ENCODE assay signal across 26 cellular contexts in the genomic region with DNA sequence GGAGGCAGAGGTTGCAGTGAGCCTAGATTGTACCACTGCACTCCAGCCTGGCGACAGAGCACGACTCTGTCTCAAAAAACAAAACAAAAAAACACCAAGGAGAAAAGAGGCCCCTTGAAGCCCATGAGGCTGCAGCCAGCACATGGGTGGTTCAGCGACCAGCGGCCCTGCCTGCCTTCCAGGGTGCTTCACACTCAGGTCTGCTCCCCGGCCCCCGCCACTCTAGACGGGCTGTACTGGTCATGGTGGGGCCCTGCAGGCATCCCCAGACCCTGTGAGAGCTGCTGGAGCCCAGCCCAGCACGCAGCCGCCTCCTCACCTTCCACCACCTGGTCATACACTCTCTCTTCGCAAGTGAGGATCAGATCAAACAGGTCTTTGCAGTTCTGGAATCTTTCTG.
"Had no signal": no experiment of that assay in that cellular context is flagged by ENCODE, and none has a peak within 500 bp of the region (broad histone marks: within the 10 kb centered on the region; RNA-seq: fewer than 3 reads in every experiment).

No MANE protein-coding gene starts in this region.

- H3K27me3 ChIP-seq: breast epithelium had no signal

- H3K36me3 ChIP-seq: breast epithelium had no signal

- H3K4me3 ChIP-seq: breast epithelium had no signal

- H3K27ac ChIP-seq: breast epithelium, WERI-Rb-1 had no signal

- H3K27ac Mint-ChIP-seq: activated CD8-positive, alpha-beta T cell treated with anti-CD3 and anti-CD28 coated beads for 36 hours; activated naive CD4-positive, alpha-beta T cell treated with anti-CD3 and anti-CD28 coated beads, Interleukin-2, amount 50 U/mL, for 24 hours; activated T-helper 1 cell treated with anti-CD3 and anti-CD28 coated beads, Interleukin-12 subunit alpha, Interleukin-12 subunit beta, Interleukin-2, Interleukin-4 antibody, amounts not matched to agents 30 ng/mL and 10 ng/mL and 1 ng/mL, durations not matched to agents 14 hours and 24 hours and 36 hours; T-cell had no signal

- ATAC-seq: activated CD4-positive, CD25-positive, alpha-beta regulatory T cell treated with anti-CD3 and anti-CD28 coated beads, Interleukin-2, amount 50 U/mL, for 24 hours; activated CD8-positive, alpha-beta T cell treated with anti-CD3 and anti-CD28 coated beads for 36 hours; T-cell had no signal

- DNase-seq: activated CD4-positive, alpha-beta T cell treated with anti-CD3 and anti-CD28 coated beads for 4 hours; activated CD8-positive, alpha-beta memory T cell treated with anti-CD3 and anti-CD28 coated beads, Interleukin-2, amount 50 U/mL, for 4 hours; activated CD8-positive, alpha-beta T cell treated with anti-CD3 and anti-CD28 coated beads for 36 hours; activated effector memory CD4-positive, alpha-beta T cell treated with Interleukin-2 at 50 U/mL for 16 hours; activated naive CD4-positive, alpha-beta T cell; aorta; caudate nucleus; Karpas-422; MM.1S; NCI-H1105 treated with DMSO at 0.1 percent for 48 hours; NCI-H1436 treated with DMSO at 0.1 percent for 48 hours; NCI-H187; NCI-H2081; NCI-H510A treated with DMSO at 0.1 percent for 48 hours; NCI-H69; NK-92 treated with Interleukin-12 subunit alpha and Interleukin-12 subunit beta, amount 100 ng/mL, for 24 hours; OCI-M1; SIG-M5; T-cell; T-helper 2 cell; T1000; WERI-Rb-1 had no signal

- H3K27me3 Mint-ChIP-seq: activated CD8-positive, alpha-beta T cell treated with anti-CD3 and anti-CD28 coated beads for 36 hours; activated naive CD4-positive, alpha-beta T cell treated with anti-CD3 and anti-CD28 coated beads, Interleukin-2, amount 50 U/mL, for 24 hours; T-cell had no signal

- H3K36me3 Mint-ChIP-seq: activated naive CD4-positive, alpha-beta T cell treated with anti-CD3 and anti-CD28 coated beads, Interleukin-2, amount 50 U/mL, for 24 hours had no signal

- H3K4me3 Mint-ChIP-seq: activated CD8-positive, alpha-beta T cell treated with anti-CD3 and anti-CD28 coated beads for 36 hours; activated naive CD4-positive, alpha-beta T cell treated with anti-CD3 and anti-CD28 coated beads, Interleukin-2, amount 50 U/mL, for 24 hours; activated T-helper 1 cell treated with anti-CD3 and anti-CD28 coated beads, Interleukin-12 subunit alpha, Interleukin-12 subunit beta, Interleukin-2, Interleukin-4 antibody, amounts not matched to agents 30 ng/mL and 10 ng/mL and 1 ng/mL, durations not matched to agents 14 hours and 24 hours and 36 hours; T-cell had no signal

- H3K9me3 Mint-ChIP-seq: activated CD8-positive, alpha-beta T cell treated with anti-CD3 and anti-CD28 coated beads for 36 hours; activated naive CD4-positive, alpha-beta T cell treated with anti-CD3 and anti-CD28 coated beads, Interleukin-2, amount 50 U/mL, for 24 hours; activated T-helper 1 cell treated with anti-CD3 and anti-CD28 coated beads, Interleukin-12 subunit alpha, Interleukin-12 subunit beta, Interleukin-2, Interleukin-4 antibody, amounts not matched to agents 30 ng/mL and 10 ng/mL and 1 ng/mL, durations not matched to agents 14 hours and 24 hours and 36 hours; T-cell had no signal

- H3K9me3 ChIP-seq: breast epithelium had no signal
